In the genomic region with DNA sequence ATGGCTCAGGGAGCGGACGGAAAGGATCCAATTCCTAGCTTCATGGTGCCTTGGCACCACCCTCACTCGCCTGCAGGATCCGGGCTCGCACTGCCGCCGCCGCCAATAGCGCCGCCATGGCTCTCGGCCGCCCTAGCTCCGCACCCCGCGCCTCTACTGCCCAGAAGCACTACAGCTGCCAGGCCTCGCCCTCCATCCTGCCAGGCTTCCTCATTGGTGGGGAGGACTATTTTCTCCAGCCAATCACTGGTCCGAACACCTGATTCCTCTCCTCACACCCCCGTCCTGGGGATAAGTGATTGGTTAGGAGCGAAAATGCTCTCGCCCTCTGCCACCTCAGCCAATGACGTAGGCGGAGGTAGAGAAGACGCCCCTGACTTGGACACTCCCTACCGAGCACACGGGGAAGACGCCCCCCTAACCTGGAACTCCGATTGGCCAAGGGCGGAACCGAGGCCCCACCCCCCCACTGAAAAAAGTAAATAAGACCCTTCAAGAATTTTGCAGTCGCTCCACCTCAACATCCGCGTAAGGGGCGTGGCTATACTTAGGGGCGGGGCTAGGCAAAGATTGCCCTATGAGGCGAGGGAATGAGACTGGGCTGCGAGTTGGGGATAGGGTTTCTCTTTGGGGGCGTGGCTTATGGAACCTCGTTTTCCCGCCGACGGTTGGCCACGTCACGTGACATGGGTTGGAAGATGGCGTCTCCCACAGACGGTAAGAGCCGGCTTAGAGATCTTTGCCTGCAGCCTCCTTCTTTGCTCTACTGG, we compare ENCODE assay signal across 8 cellular contexts. TPM values are rescaled to one million over a fixed set of nuclear protein-coding genes. Genes with fewer than 3 reads are reported as not detected.
DNase-seq lines count a peak whose midpoint lies in the region; TF ChIP-seq lines count a peak whose summit lies in the region.

A gene (minus strand): TSS at position 177 of the 770 bp plus-strand sequence. CDS start 59 bp downstream, at position 118.
A gene with protein sequence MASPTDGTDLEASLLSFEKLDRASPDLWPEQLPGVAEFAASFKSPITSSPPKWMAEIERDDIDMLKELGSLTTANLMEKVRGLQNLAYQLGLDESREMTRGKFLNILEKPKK (plus strand): TSS at position 680 of the 770 bp plus-strand sequence. CDS start 19 bp downstream, at position 699.

- WGBS in GM23248 (ENCODE audit: low coverage in 1 of 2, low lambda C conversion rate in 2 of 2, missing lambda C conversion rate in 2 of 2), 2 experiments, result 1 to 2% methylated on average over 46 of the region's 46 CpGs
- 0% methylated on average over 34 to 36 of the region's 46 CpGs for WGBS in esophagus squamous epithelium, 2 donors

- no peaks in the 10 kb centered on the region for H3K9me3 ChIP-seq in GM23248 (ENCODE audit: low read depth)
- no peaks in the 10 kb centered on the region for H3K9me3 ChIP-seq in esophagus squamous epithelium

- H3K4me3 ChIP-seq in GM23248, result peak within 1 kb of the TSS; percentile 84
- H3K4me3 ChIP-seq in esophagus squamous epithelium, result peak within 1 kb of the TSS; percentile 71 to 76 (median 76)

- peaks cover 32% of the 10 kb centered on the region for H3K79me2 ChIP-seq in GM23248 (ENCODE audit: insufficient read depth)

- DNase-seq in EH (ENCODE audit: low read depth) (peak; percentile 100), GM23248 (peak; percentile 100), Kasumi-1 (lab: John Stamatoyannopoulos, UW) (peak; percentile 100), RKO (ENCODE audit: low spot score) (peak; percentile 100), activated T-helper 1 cell treated with Interleukin-2 at 50 U/mL for 16 hours (ENCODE audit: low read depth) (peak; percentile 99), esophagus squamous epithelium (lab: John Stamatoyannopoulos, UW) (peak; percentile 93), myocyte (ENCODE audit: low read depth) (peak; percentile 100)
- DNase-seq in stimulated activated CD8-positive, alpha-beta memory T cell treated with anti-CD3 and anti-CD28 coated beads, Interleukin-7, amount 100 ng/mL, for 48 hours (ENCODE audit: extremely low read depth in 1 of 2, low read depth in 1 of 2), result peak; percentile 98 to 100

- no peaks in the 10 kb centered on the region for H3K9me2 ChIP-seq in GM23248 (ENCODE audit: insufficient read depth)

- intact Hi-C loops in esophagus squamous epithelium (cut with DNase I), result no loop called here

- no peaks in the 10 kb centered on the region for H3F3A ChIP-seq in GM23248 (ENCODE audit: insufficient read depth)

- no peak for TF ChIP-seq CTCF in esophagus squamous epithelium (IDR thresholded peaks at IDR 0.05)

- H3K27ac ChIP-seq in GM23248, result peak within 1 kb of the TSS; percentile 74
- H3K27ac ChIP-seq in esophagus squamous epithelium, result peak within 1 kb of the TSS; percentile 90 to 96 (median 93)

- H4K20me1 ChIP-seq in GM23248 (ENCODE audit: insufficient read depth), result no peaks in the 10 kb centered on the region

- H3K27me3 ChIP-seq in GM23248 (replicated peaks; ENCODE audit: insufficient read depth) (no peaks in the 10 kb centered on the region), esophagus squamous epithelium (no peaks in the 10 kb centered on the region)

- peak within 1 kb of the TSS; percentile 98 for H2AFZ ChIP-seq in GM23248

- H3K4me2 ChIP-seq in GM23248 (ENCODE audit: unreplicated experiment), result peak within 1 kb of the TSS; percentile 88

- H3K36me3 ChIP-seq in GM23248 (ENCODE audit: low read depth), result no peaks in the 10 kb centered on the region
- no peaks in the 10 kb centered on the region for H3K36me3 ChIP-seq in esophagus squamous epithelium

- in situ Hi-C loops in GM23248 (cut with MboI), result no loop called here

- peak in 3 of 4 donors; percentile 92 to 94 (median 94) for TF ChIP-seq POLR2A in esophagus squamous epithelium (IDR thresholded peaks at IDR 0.05)

- peak within 1 kb of the TSS; percentile 88 for H3K9ac ChIP-seq in GM23248

- H3K4me1 ChIP-seq in GM23248 (ENCODE audit: insufficient read depth) (peaks cover 16% of the 10 kb centered on the region), esophagus squamous epithelium (peaks cover 0 to 42% (median 14%) of the 10 kb centered on the region in 3 donors)

RNA-seq across cellular contexts. Expression of the first gene that starts in this region (rescaled TPM):
- total RNA-seq in GM23248 (2014; rRNA removed; shearing (Covaris generic)), result 13.8 and 19.9 TPM in 2 replicates
- 20.8 and 21.0 TPM in 2 replicates for polyA plus RNA-seq in GM23248 (2016; fragmentation: Nextera tagmentation; extraction: Ambion mirVana)
- total RNA-seq in esophagus squamous epithelium, result 10 to 100 TPM in 3 of 4 donors, 1 to 10 TPM in 1; 5.1 to 34.7 (median 13.1) TPM
- 14.9 and 16.8 TPM in 2 replicates for total RNA-seq in myocyte
- polyA plus RNA-seq in myocyte (2012), result 5.0 TPM

RNA-seq across cellular contexts. Expression of the second gene that starts in this region (rescaled TPM):
- 6.7 and 8.0 TPM in 2 replicates for total RNA-seq in GM23248 (2014; rRNA removed; shearing (Covaris generic))
- 8.7 and 8.8 TPM in 2 replicates for polyA plus RNA-seq in GM23248 (2016; fragmentation: Nextera tagmentation; extraction: Ambion mirVana)
- total RNA-seq in esophagus squamous epithelium (1 to 10 TPM; 2.4 to 8.9 (median 6.1) TPM), myocyte (6.5 and 7.5 TPM in 2 replicates)
- polyA plus RNA-seq in myocyte (2012), result 4.5 TPM

Comparison
In these comparisons a context has a peak if more than half of its experiments do, and no peak if none do; other contexts are left out.
1. Peak in every context shown above with its lines: DNase-seq, H3K4me3 ChIP-seq and H3K27ac ChIP-seq.